In the genomic region with DNA sequence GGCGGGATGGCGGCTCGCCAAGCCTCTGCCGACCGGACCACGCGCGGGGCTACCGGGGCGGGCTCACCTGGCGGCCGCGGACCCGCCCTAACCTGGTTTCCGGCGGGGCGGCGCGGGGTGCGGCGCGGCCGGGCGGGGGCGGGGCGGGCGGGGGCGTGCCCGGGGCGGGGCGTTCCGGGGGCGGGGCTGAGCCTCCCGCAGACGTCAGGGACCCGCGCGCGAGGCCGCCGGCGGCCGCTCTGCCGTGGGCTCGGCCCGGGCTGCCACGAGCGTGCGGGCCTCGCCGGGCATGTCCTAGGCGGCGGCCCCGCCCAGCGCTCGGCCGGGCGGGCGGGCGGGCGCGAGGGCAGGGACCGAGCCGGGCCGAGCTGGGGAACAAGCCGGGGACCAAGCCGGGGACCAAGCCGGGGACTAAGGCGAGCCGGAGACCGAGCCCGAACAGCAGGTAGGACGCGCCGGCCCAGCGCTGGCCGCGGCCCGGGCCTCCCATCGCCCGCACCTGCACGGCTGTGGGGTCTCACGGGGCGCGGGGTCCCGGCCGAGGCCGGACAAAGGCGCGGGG, we compare ENCODE assay signal across 8 cellular contexts. TPM values are rescaled to one million over a fixed set of nuclear protein-coding genes. Genes with fewer than 3 reads are reported as not detected.
DNase-seq lines count a peak whose midpoint lies in the region; ATAC-seq and TF ChIP-seq lines count a peak whose summit lies in the region.

A gene (plus strand): TSS at position 200 of the 562 bp plus-strand sequence. CDS start 3,183 bp downstream, outside the sequence.

- no peaks in the 10 kb centered on the region for H3K9me3 ChIP-seq in SJSA1 (replicated peaks)
- H3K9me3 ChIP-seq in ascending aorta: no peaks in the 10 kb centered on the region

- intact Hi-C loops in ascending aorta (cut with DNase I): loop anchor here (2.0 to 5.0 kb wide), 2 partner anchors 96 to 112 kb away; a partner anchor contains a TSS
- intact Hi-C loops in left ventricle myocardium superior (cut with micrococcal nuclease): no loop called here

- DNase-seq in NCI-H2227 (lab: John Stamatoyannopoulos, UW; ENCODE audit: unreplicated experiment): peak; percentile 47
- DNase-seq in NCI-H2227 treated with DMSO at 0.1 percent for 48 hours (lab: John Stamatoyannopoulos, UW): no peak
- DNase-seq in SJSA1 (ENCODE audit: low read depth in 1 of 2, low spot score in 2 of 2): no peak
- DNase-seq in ascending aorta (ENCODE audit: low spot score in 2 of 2): no peak
- DNase-seq in left ventricle myocardium superior: peak; percentile 74
- no peak for DNase-seq in pulmonary artery endothelial cell (ENCODE audit: low read depth, low spot score)
- DNase-seq in superior temporal gyrus (ENCODE audit: extremely low spot score): no peak
- no peak for DNase-seq in NCI-H187 treated with DMSO at 0.1 percent for 48 hours (lab: John Stamatoyannopoulos, UW)

- H3K27ac ChIP-seq in SJSA1 (0 out of 2 replicates have a peak within 1 kb of the TSS, but pooled peaks have one; percentile 0), ascending aorta (peak within 1 kb of the TSS; percentile 55 to 80)

- ATAC-seq in left ventricle myocardium superior: peak; percentile 70

- TF ChIP-seq CTCF in ascending aorta (IDR thresholded peaks at IDR 0.05): no peak

- peak within 1 kb of the TSS; percentile 89 for H3K4me3 ChIP-seq in SJSA1
- peak within 1 kb of the TSS; percentile 84 to 90 for H3K4me3 ChIP-seq in ascending aorta

- H3K27me3 ChIP-seq in SJSA1 (replicated peaks) (peaks cover 10% of the 10 kb centered on the region), ascending aorta (no peaks in the 10 kb centered on the region)

- peaks cover 16% of the 10 kb centered on the region for H3K4me1 ChIP-seq in SJSA1 (replicated peaks)
- peaks cover 4 to 16% of the 10 kb centered on the region in 2 donors for H3K4me1 ChIP-seq in ascending aorta

- H3K36me3 ChIP-seq in SJSA1 (0 out of 2 replicates have a peak, but pooled peaks cover 5% of the 10 kb centered on the region), ascending aorta (peaks cover 2 to 8% of the 10 kb centered on the region in 2 donors)

RNA-seq across cellular contexts. Expression of the gene that starts here (rescaled TPM):
- 5.9 and 9.3 TPM in 2 replicates for total RNA-seq in SJSA1 (2014; rRNA removed; shearing (Covaris generic))
- 39.1 TPM for total RNA-seq in ascending aorta
- total RNA-seq in left ventricle myocardium superior: 10.7 TPM
- 17.1 and 19.0 TPM in 2 replicates for total RNA-seq in pulmonary artery endothelial cell

Comparison
In these comparisons a context has a peak if more than half of its experiments do, and no peak if none do; other contexts are left out.
1. DNase-seq: peak in NCI-H2227 (single experiment) and left ventricle myocardium superior (single experiment); none in NCI-H2227 treated with DMSO at 0.1 percent for 48 hours (single experiment), SJSA1 (0 of 2), ascending aorta (0 of 2), pulmonary artery endothelial cell (single experiment), superior temporal gyrus (single experiment) and NCI-H187 treated with DMSO at 0.1 percent for 48 hours (single experiment).